34 cellular contexts compared by ENCODE assay signal in genomic region chr3:17805461-17805940, GRCh38.
"Had no signal": no experiment of that assay in that cellular context is flagged by ENCODE, and none has a peak within 500 bp of the region (broad histone marks: within the 10 kb centered on the region; RNA-seq: fewer than 3 reads in every experiment).

No MANE protein-coding gene starts in this region.

- H3K27ac Mint-ChIP-seq: activated CD4-positive, alpha-beta memory T cell treated with anti-CD3 and anti-CD28 coated beads for 36 hours; activated CD8-positive, alpha-beta memory T cell treated with anti-CD3 and anti-CD28 coated beads, Interleukin-2, amount 10 ng/mL, durations not matched to agents 7 days and 5 days; activated CD8-positive, alpha-beta T cell treated with anti-CD3 and anti-CD28 coated beads, Interleukin-2, amount 10 ng/mL, durations not matched to agents 7 days and 5 days; activated naive CD4-positive, alpha-beta T cell treated with anti-CD3 and anti-CD28 coated beads for 36 hours; activated naive CD4-positive, alpha-beta T cell treated with anti-CD3 and anti-CD28 coated beads, Interleukin-2, amount 50 U/mL, for 24 hours; activated T-helper 1 cell treated with anti-CD3 and anti-CD28 coated beads, Interleukin-12 subunit alpha, Interleukin-12 subunit beta, Interleukin-2, Interleukin-4 antibody, amounts not matched to agents 30 ng/mL and 10 ng/mL and 1 ng/mL, durations not matched to agents 14 hours and 24 hours and 36 hours; activated T-helper 2 cell treated with anti-CD3 and anti-CD28 coated beads, Interferon-gamma antibody, Interleukin-2, Interleukin-4, amounts not matched to agents 10 μg/mL and 5 μg/mL and 100 μg/mL, durations not matched to agents 14 hours and 24 hours and 36 hours; effector memory CD8-positive, alpha-beta T cell; T-helper 2 cell treated with Interferon-gamma antibody and Interleukin-4, amounts not matched to agents 5 μg/mL and 100 μg/mL, for 36 hours had no signal

- H3K4me3 Mint-ChIP-seq: activated CD4-positive, alpha-beta memory T cell treated with anti-CD3 and anti-CD28 coated beads for 36 hours; activated CD8-positive, alpha-beta memory T cell treated with anti-CD3 and anti-CD28 coated beads, Interleukin-2, amount 10 ng/mL, durations not matched to agents 7 days and 5 days; activated CD8-positive, alpha-beta T cell treated with anti-CD3 and anti-CD28 coated beads, Interleukin-2, amount 10 ng/mL, durations not matched to agents 7 days and 5 days; activated naive CD4-positive, alpha-beta T cell treated with anti-CD3 and anti-CD28 coated beads for 36 hours; activated naive CD4-positive, alpha-beta T cell treated with anti-CD3 and anti-CD28 coated beads, Interleukin-2, amount 50 U/mL, for 24 hours; activated naive CD8-positive, alpha-beta T cell treated with anti-CD3 and anti-CD28 coated beads for 36 hours; activated naive CD8-positive, alpha-beta T cell treated with anti-CD3 and anti-CD28 coated beads, Interleukin-2, amount 50 U/mL, for 24 hours; activated T-helper 1 cell treated with anti-CD3 and anti-CD28 coated beads, Interleukin-12 subunit alpha, Interleukin-12 subunit beta, Interleukin-2, Interleukin-4 antibody, amounts not matched to agents 30 ng/mL and 10 ng/mL and 1 ng/mL, durations not matched to agents 14 hours and 24 hours and 36 hours; effector memory CD8-positive, alpha-beta T cell; T-helper 2 cell treated with Interferon-gamma antibody and Interleukin-4, amounts not matched to agents 5 μg/mL and 100 μg/mL, for 36 hours had no signal

- H3K27me3 ChIP-seq: adrenal gland, body of pancreas, gastroesophageal sphincter, heart right ventricle, hepatocyte had no signal

- H3K36me3 Mint-ChIP-seq: activated CD4-positive, alpha-beta memory T cell treated with anti-CD3 and anti-CD28 coated beads for 36 hours; activated naive CD4-positive, alpha-beta T cell treated with anti-CD3 and anti-CD28 coated beads, Interleukin-2, amount 50 U/mL, for 24 hours had no signal

- H3K9me3 ChIP-seq: adrenal gland, body of pancreas, gastroesophageal sphincter, heart right ventricle had no signal

- H3K79me2 ChIP-seq: hepatocyte had no signal

- H3K4me1 ChIP-seq: adrenal gland, body of pancreas, gastroesophageal sphincter, heart right ventricle had no signal

- DNase-seq: activated CD4-positive, alpha-beta memory T cell treated with anti-CD3 and anti-CD28 coated beads for 36 hours; activated CD4-positive, alpha-beta T cell treated with anti-CD3 and anti-CD28 coated beads for 4 hours; activated CD4-positive, alpha-beta T cell treated with anti-CD3 and anti-CD28 coated beads, Interleukin-2, amount 50 U/mL, for 1 hour; activated CD4-positive, CD25-positive, alpha-beta regulatory T cell; activated CD4-positive, CD25-positive, alpha-beta regulatory T cell treated with anti-CD3 and anti-CD28 coated beads, Interleukin-2, amount 50 U/mL, for 72 hours; activated CD8-positive, alpha-beta memory T cell treated with anti-CD3 and anti-CD28 coated beads, Interleukin-2, amount 50 U/mL, for 4 hours; activated effector memory CD4-positive, alpha-beta T cell treated with anti-CD3 and anti-CD28 coated beads, Interleukin-2, amount 50 U/mL, for 16 hours; activated naive CD8-positive, alpha-beta T cell treated with anti-CD3 and anti-CD28 coated beads for 36 hours; activated naive CD8-positive, alpha-beta T cell treated with anti-CD3 and anti-CD28 coated beads, Interleukin-2, amount 50 U/mL, for 24 hours; activated T-cell treated with anti-CD3 and anti-CD28 coated beads, Interleukin-2, amount 50 U/mL, for 1 hour; activated T-cell treated with anti-CD3 and anti-CD28 coated beads, Interleukin-2, amount 50 U/mL, for 48 hours; adrenal gland; amygdala; aorta; body of pancreas; caudate nucleus; cortex of kidney; dermis blood vessel endothelial cell; effector CD4-positive, alpha-beta T cell; foreskin fibroblast; heart right ventricle; T-helper 17 cell; T1000 had no signal

- H3K4me3 ChIP-seq: adrenal gland, body of pancreas, gastroesophageal sphincter, heart right ventricle, hepatocyte had no signal

- H3K4me2 ChIP-seq: hepatocyte had no signal

- H3K9me3 Mint-ChIP-seq: activated CD4-positive, alpha-beta memory T cell treated with anti-CD3 and anti-CD28 coated beads for 36 hours; activated naive CD4-positive, alpha-beta T cell treated with anti-CD3 and anti-CD28 coated beads for 36 hours; activated naive CD4-positive, alpha-beta T cell treated with anti-CD3 and anti-CD28 coated beads, Interleukin-2, amount 50 U/mL, for 24 hours; activated naive CD8-positive, alpha-beta T cell treated with anti-CD3 and anti-CD28 coated beads, Interleukin-2, amount 50 U/mL, for 24 hours; activated T-helper 1 cell treated with anti-CD3 and anti-CD28 coated beads, Interleukin-12 subunit alpha, Interleukin-12 subunit beta, Interleukin-2, Interleukin-4 antibody, amounts not matched to agents 30 ng/mL and 10 ng/mL and 1 ng/mL, durations not matched to agents 14 hours and 24 hours and 36 hours; activated T-helper 2 cell treated with anti-CD3 and anti-CD28 coated beads, Interferon-gamma antibody, Interleukin-2, Interleukin-4, amounts not matched to agents 10 μg/mL and 5 μg/mL and 100 μg/mL, durations not matched to agents 14 hours and 24 hours and 36 hours; effector memory CD8-positive, alpha-beta T cell; T-helper 2 cell treated with Interferon-gamma antibody and Interleukin-4, amounts not matched to agents 5 μg/mL and 100 μg/mL, for 36 hours had no signal

- H3K36me3 ChIP-seq: adrenal gland, gastroesophageal sphincter, heart right ventricle had no signal

- H2AFZ ChIP-seq: hepatocyte had no signal

- H3K27ac ChIP-seq: adrenal gland, body of pancreas, epithelial cell of prostate, gastroesophageal sphincter, heart right ventricle, hepatocyte had no signal
